ENCODE assay signal across 16 cellular contexts in genomic region chr4:110630621-110631402, GRCh38. TPM values are rescaled to one million over a fixed set of nuclear protein-coding genes. Genes with fewer than 3 reads are reported as not detected.
DNase-seq lines count a peak whose midpoint lies in the region; ATAC-seq, FAIRE-seq and TF ChIP-seq lines count a peak whose summit lies in the region.
"Had no signal": no experiment of that assay in that cellular context is flagged by ENCODE, and none has a peak within 500 bp of the region (broad histone marks: within the 10 kb centered on the region; RNA-seq: fewer than 3 reads in every experiment).

No MANE protein-coding gene starts in this region.

- no peaks in the 10 kb centered on the region for H3K9me3 ChIP-seq in kidney (ENCODE audit: control insufficient read depth in 1 of 2, low read length in 2 of 2)
- no peaks in the 10 kb centered on the region for H3K9me3 ChIP-seq in smooth muscle cell (replicated peaks; ENCODE audit: low read depth)

- whole genome bisulfite sequencing in smooth muscle cell (ENCODE audit: low lambda C conversion rate), result 2% methylated on average over 40 of the region's 40 CpGs

- no peak overlapping the region for H2AFZ ChIP-seq in smooth muscle cell (ENCODE audit: low read depth)

- peak overlapping the region; percentile 98 for H3K4me2 ChIP-seq in smooth muscle cell

- peaks cover 52% of the 10 kb centered on the region for H4K20me1 ChIP-seq in smooth muscle cell (ENCODE audit: low read depth)

- H3K27ac Mint-ChIP-seq in activated T-cell treated with anti-CD3 and anti-CD28 coated beads, Interleukin-2, amount 50 U/mL, for 24 hours, result peak overlapping the region; percentile 59
- peak overlapping the region; percentile 46 for H3K27ac Mint-ChIP-seq in activated T-helper 1 cell treated with anti-CD3 and anti-CD28 coated beads, Interleukin-12 subunit alpha, Interleukin-12 subunit beta, Interleukin-2, Interleukin-4 antibody, amounts not matched to agents 30 ng/mL and 10 ng/mL and 1 ng/mL, durations not matched to agents 14 hours and 24 hours and 36 hours

- H3K27me3 ChIP-seq in smooth muscle cell (ENCODE audit: low read depth), result peaks cover 7% of the 10 kb centered on the region

- H3K27me3 Mint-ChIP-seq in activated T-cell treated with anti-CD3 and anti-CD28 coated beads, Interleukin-2, amount 50 U/mL, for 24 hours, result peaks cover 96% of the 10 kb centered on the region
- peaks cover 79% of the 10 kb centered on the region for H3K27me3 Mint-ChIP-seq in activated T-helper 1 cell treated with anti-CD3 and anti-CD28 coated beads, Interleukin-12 subunit alpha, Interleukin-12 subunit beta, Interleukin-2, Interleukin-4 antibody, amounts not matched to agents 30 ng/mL and 10 ng/mL and 1 ng/mL, durations not matched to agents 14 hours and 24 hours and 36 hours (ENCODE audit: insufficient read depth)

- H3K4me1 Mint-ChIP-seq in activated T-cell treated with anti-CD3 and anti-CD28 coated beads, Interleukin-2, amount 50 U/mL, for 24 hours (ENCODE audit: low read depth), result peaks cover 29% of the 10 kb centered on the region
- H3K4me1 Mint-ChIP-seq in activated T-helper 1 cell treated with anti-CD3 and anti-CD28 coated beads, Interleukin-12 subunit alpha, Interleukin-12 subunit beta, Interleukin-2, Interleukin-4 antibody, amounts not matched to agents 30 ng/mL and 10 ng/mL and 1 ng/mL, durations not matched to agents 14 hours and 24 hours and 36 hours (ENCODE audit: low read depth), result peaks cover 5% of the 10 kb centered on the region

- H3K4me3 ChIP-seq in kidney (ENCODE audit: low read length in 2 of 2), result no peak overlapping the region
- peak overlapping the region; percentile 65 for H3K4me3 ChIP-seq in smooth muscle cell

- H3K79me2 ChIP-seq in smooth muscle cell (ENCODE audit: low read depth), result peaks cover 100% of the 10 kb centered on the region

- peaks cover 2% of the 10 kb centered on the region for H3K36me3 Mint-ChIP-seq in activated T-cell treated with anti-CD3 and anti-CD28 coated beads, Interleukin-2, amount 50 U/mL, for 24 hours (ENCODE audit: low read depth)
- H3K36me3 Mint-ChIP-seq in activated T-helper 1 cell treated with anti-CD3 and anti-CD28 coated beads, Interleukin-12 subunit alpha, Interleukin-12 subunit beta, Interleukin-2, Interleukin-4 antibody, amounts not matched to agents 30 ng/mL and 10 ng/mL and 1 ng/mL, durations not matched to agents 14 hours and 24 hours and 36 hours (ENCODE audit: low read depth), result peaks cover 7% of the 10 kb centered on the region

- no peak overlapping the region for H3K9ac ChIP-seq in kidney (ENCODE audit: low read length in 2 of 2)
- peak overlapping the region; percentile 83 for H3K9ac ChIP-seq in smooth muscle cell (ENCODE audit: low read depth)

- ATAC-seq in HG02763 (IDR thresholded peaks at IDR 0.05; ENCODE audit: unreplicated experiment) (no peak), GM19467 (IDR thresholded peaks at IDR 0.05; ENCODE audit: unreplicated experiment) (no peak)

- DNase-seq in activated T-cell treated with anti-CD3 and anti-CD28 coated beads, Interleukin-2, amount 50 U/mL, for 24 hours, result no peak
- DNase-seq in activated T-cell treated with anti-CD3 and anti-CD28 coated beads for 4 hours (no peak), kidney (peak; percentile 47), smooth muscle cell (lab: John Stamatoyannopoulos, UW; ENCODE audit: unreplicated experiment) (peak; percentile 10)
- DNase-seq in activated T-helper 1 cell treated with anti-CD3 and anti-CD28 coated beads, Interleukin-12 subunit alpha, Interleukin-12 subunit beta, Interleukin-2, Interleukin-4 antibody, amounts not matched to agents 30 ng/mL and 10 ng/mL and 1 ng/mL, durations not matched to agents 14 hours and 24 hours and 36 hours (ENCODE audit: low spot score), result no peak
- DNase-seq in effector CD4-positive, alpha-beta T cell, result no peak
- DNase-seq: activated CD4-positive, alpha-beta T cell treated with anti-CD3 and anti-CD28 coated beads, Interleukin-2, amount 50 U/mL, for 48 hours; erythroblast; HCEC 1CT; NCI-H1694 treated with DMSO at 0.1 percent for 48 hours; NCI-H82; occipital lobe; T-helper 9 cell had no signal

- H3K36me3 ChIP-seq in kidney (ENCODE audit: control insufficient read depth in 1 of 2, insufficient read depth in 2 of 2, low read length in 2 of 2) (no peaks in the 10 kb centered on the region), smooth muscle cell (ENCODE audit: low read depth) (no peaks in the 10 kb centered on the region)

- TF ChIP-seq CTCF in kidney (IDR thresholded peaks at IDR 0.05; ENCODE audit: borderline replicate concordance, extremely low read depth, insufficient read depth) (no peak), smooth muscle cell (IDR thresholded peaks at IDR 0.05; ENCODE audit: borderline replicate concordance, insufficient read depth, poor library complexity, severe bottlenecking) (no peak)

- H3K9me3 Mint-ChIP-seq in activated T-cell treated with anti-CD3 and anti-CD28 coated beads, Interleukin-2, amount 50 U/mL, for 24 hours, result peaks cover 10% of the 10 kb centered on the region
- H3K9me3 Mint-ChIP-seq in activated T-helper 1 cell treated with anti-CD3 and anti-CD28 coated beads, Interleukin-12 subunit alpha, Interleukin-12 subunit beta, Interleukin-2, Interleukin-4 antibody, amounts not matched to agents 30 ng/mL and 10 ng/mL and 1 ng/mL, durations not matched to agents 14 hours and 24 hours and 36 hours, result peaks cover 14% of the 10 kb centered on the region

- H3K4me3 Mint-ChIP-seq in activated T-cell treated with anti-CD3 and anti-CD28 coated beads, Interleukin-2, amount 50 U/mL, for 24 hours, result no peak overlapping the region
- H3K4me3 Mint-ChIP-seq in activated T-helper 1 cell treated with anti-CD3 and anti-CD28 coated beads, Interleukin-12 subunit alpha, Interleukin-12 subunit beta, Interleukin-2, Interleukin-4 antibody, amounts not matched to agents 30 ng/mL and 10 ng/mL and 1 ng/mL, durations not matched to agents 14 hours and 24 hours and 36 hours, result no peak overlapping the region

- H3K4me1 ChIP-seq in kidney (ENCODE audit: control insufficient read depth in 1 of 2, insufficient read depth in 1 of 2, low read depth in 1 of 2, low read length in 2 of 2) (peaks cover 0 to 12% of the 10 kb centered on the region in 2 donors), smooth muscle cell (ENCODE audit: low read depth) (peaks cover 41% of the 10 kb centered on the region)

- intact Hi-C loops in activated T-helper 1 cell treated with anti-CD3 and anti-CD28 coated beads, Interleukin-12 subunit alpha, Interleukin-12 subunit beta, Interleukin-2, Interleukin-4 antibody, amounts not matched to agents 30 ng/mL and 10 ng/mL and 1 ng/mL, durations not matched to agents 14 hours and 24 hours and 36 hours (cut with micrococcal nuclease), result loop anchor here (1.0 to 5.0 kb wide), 2 partner anchors 9 to 1001 kb away; no protein-coding TSS in a partner anchor
- intact Hi-C loops in kidney (cut with DNase I), result no loop called here

- H3F3A ChIP-seq in smooth muscle cell (ENCODE audit: low read depth), result peaks cover 12% of the 10 kb centered on the region

- no peak for FAIRE-seq in kidney (lab: Jason Lieb, UNC)

- no peak overlapping the region for H3K27ac ChIP-seq in kidney (ENCODE audit: low read depth in 2 of 2, low read length in 2 of 2)
- H3K27ac ChIP-seq in smooth muscle cell (ENCODE audit: low read depth), result peak overlapping the region; percentile 95

RNA-seq across cellular contexts. Expression of gene PITX2, which starts 7.9 kb away (rescaled TPM):
- not detected in 2 replicates for total RNA-seq in activated T-helper 1 cell treated with anti-CD3 and anti-CD28 coated beads, Interleukin-12 subunit alpha, Interleukin-12 subunit beta, Interleukin-2, Interleukin-4 antibody, amounts not matched to agents 30 ng/mL and 10 ng/mL and 1 ng/mL, durations not matched to agents 14 hours and 24 hours and 36 hours
- total RNA-seq in kidney, result 3.2 TPM
- polyA plus RNA-seq in kidney (ENCODE audit: insufficient read depth, low read depth, low replicate concordance), result 0.71 TPM
- total RNA-seq in smooth muscle cell, result 269 and 289 TPM in 2 replicates
- polyA plus RNA-seq in smooth muscle cell, result 382 and 543 TPM in 2 replicates
- total RNA-seq: liver, occipital lobe had no signal

Comparison
In these comparisons a context has a peak if more than half of its experiments do, and no peak if none do; other contexts are left out.
1. DNase-seq: peak in kidney (single experiment) and smooth muscle cell (single experiment); none in activated T-cell treated with anti-CD3 and anti-CD28 coated beads, Interleukin-2, amount 50 U/mL, for 24 hours (single experiment), activated T-cell treated with anti-CD3 and anti-CD28 coated beads for 4 hours (single experiment), activated T-helper 1 cell treated with anti-CD3 and anti-CD28 coated beads, Interleukin-12 subunit alpha, Interleukin-12 subunit beta, Interleukin-2, Interleukin-4 antibody, amounts not matched to agents 30 ng/mL and 10 ng/mL and 1 ng/mL, durations not matched to agents 14 hours and 24 hours and 36 hours (single experiment) and effector CD4-positive, alpha-beta T cell (single experiment).
2. RNA of gene PITX2, which starts 7.9 kb away (total RNA-seq): 269 to 289 TPM in smooth muscle cell; 3.2 TPM in kidney (single experiment) and not detected in activated T-helper 1 cell treated with anti-CD3 and anti-CD28 coated beads, Interleukin-12 subunit alpha, Interleukin-12 subunit beta, Interleukin-2, Interleukin-4 antibody, amounts not matched to agents 30 ng/mL and 10 ng/mL and 1 ng/mL, durations not matched to agents 14 hours and 24 hours and 36 hours; every median in the first group is over 10 times any median in the second.